In the genomic region with DNA sequence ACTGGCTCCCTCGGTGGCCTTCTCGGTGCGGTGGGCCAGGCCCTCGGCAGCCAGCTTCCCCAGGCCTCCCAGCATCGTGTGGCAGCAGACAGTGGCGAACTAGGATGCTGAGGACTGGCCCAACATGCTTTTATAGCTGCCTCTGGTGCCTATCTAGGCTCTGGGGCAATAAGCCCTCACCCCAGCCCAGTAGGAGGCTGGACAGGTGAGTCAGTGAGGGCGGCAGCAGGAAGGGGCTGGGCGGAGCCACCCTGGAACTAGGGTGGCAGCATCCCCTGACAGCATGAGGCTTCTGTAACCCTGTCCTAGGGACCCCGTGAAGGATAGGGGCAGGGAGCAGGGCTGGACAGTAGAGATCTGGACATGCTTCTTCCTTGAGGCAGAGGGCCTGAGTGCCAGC, we compare ENCODE assay signal across 7 cellular contexts. TPM values are rescaled to one million over a fixed set of nuclear protein-coding genes. Genes with fewer than 3 reads are reported as not detected.
"Had no signal": no experiment of that assay in that cellular context is flagged by ENCODE, and none has a peak within 500 bp of the region (broad histone marks: within the 10 kb centered on the region; RNA-seq: fewer than 3 reads in every experiment).

Gene FAM25G, minus strand, starts transcription at position 101 of the 400 bp plus-strand sequence. Its CDS starts 26 bp downstream, at position 75.

RNA-seq across cellular contexts. Expression of gene FAM25G, which starts in this region (rescaled TPM):
- total RNA-seq: GM23248, GM23338, H1, H4, H7, H9, HFFc6 had no signal
- polyA plus RNA-seq: GM23338, H1 had no signal
